Comparison of ENCODE assay signal across 19 cellular contexts in the genomic region with DNA sequence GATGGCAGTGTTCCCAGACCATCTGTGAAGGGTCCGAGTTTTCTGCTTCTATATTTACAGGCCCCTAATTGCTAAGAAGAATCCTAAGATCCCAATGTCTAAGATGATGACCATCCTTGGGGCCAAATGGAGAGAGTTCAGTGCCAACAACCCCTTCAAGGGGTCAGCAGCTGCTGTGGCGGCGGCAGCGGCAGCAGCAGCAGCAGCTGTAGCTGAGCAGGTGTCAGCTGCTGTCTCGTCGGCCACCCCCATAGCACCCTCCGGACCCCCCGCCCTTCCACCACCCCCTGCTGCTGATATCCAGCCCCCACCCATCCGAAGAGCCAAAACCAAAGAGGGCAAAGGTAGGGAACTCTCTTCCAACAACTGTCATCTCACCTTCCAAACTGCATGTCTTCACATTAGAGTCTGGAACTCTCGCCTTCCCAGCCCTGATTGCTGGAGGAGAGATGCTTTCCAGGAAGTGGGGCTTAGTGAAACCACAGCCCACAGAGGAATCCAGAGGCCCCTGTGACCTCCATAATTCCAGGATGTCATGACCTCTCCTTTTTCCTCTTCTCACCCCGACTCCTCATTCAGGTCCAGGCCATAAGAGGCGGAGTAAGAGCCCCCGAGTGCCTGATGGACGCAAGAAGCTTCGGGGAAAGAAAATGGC. TPM values are rescaled to one million over a fixed set of nuclear protein-coding genes. Genes with fewer than 3 reads are reported as not detected.
DNase-seq lines count a peak whose midpoint lies in the region; ATAC-seq and TF ChIP-seq lines count a peak whose summit lies in the region.
"Had no signal": no experiment of that assay in that cellular context is flagged by ENCODE, and none has a peak within 500 bp of the region (broad histone marks: within the 10 kb centered on the region; RNA-seq: fewer than 3 reads in every experiment).

No MANE protein-coding gene starts in this region.

- H3K27me3 ChIP-seq in endodermal cell (ENCODE audit: control insufficient read depth, insufficient read depth, low read length, poor library complexity, severe bottlenecking) (no peaks in the 10 kb centered on the region), heart left ventricle (no peaks in the 10 kb centered on the region)

- H3K9me3 ChIP-seq in endodermal cell (ENCODE audit: control insufficient read depth, low read length) (no peaks in the 10 kb centered on the region), heart left ventricle (no peaks in the 10 kb centered on the region)

- peaks cover 48% of the 10 kb centered on the region for H3K36me3 ChIP-seq in endodermal cell (ENCODE audit: control insufficient read depth, insufficient read depth, low read length)
- H3K36me3 ChIP-seq in heart left ventricle: peaks cover 0 to 83% (median 65%) of the 10 kb centered on the region in 9 donors

- TF ChIP-seq CTCF in endodermal cell (conservative IDR thresholded peaks at IDR 0.05) (no peak), heart left ventricle (IDR thresholded peaks at IDR 0.05) (no peak)

- H3K4me3 ChIP-seq in endodermal cell (ENCODE audit: low read length) (no peak overlapping the region), heart left ventricle (no peak overlapping the region)
- H3K4me3 ChIP-seq: GM12878 had no signal

- H3K27ac Mint-ChIP-seq in activated T-cell treated with anti-CD3 and anti-CD28 coated beads, Interleukin-2, amount 50 U/mL, for 24 hours: peak overlapping the region; percentile 65
- H3K27ac Mint-ChIP-seq in endodermal cell: no peak overlapping the region
- H3K27ac Mint-ChIP-seq in stimulated activated effector memory CD8-positive, alpha-beta T cell treated with anti-CD3 and anti-CD28 coated beads, Interleukin-12 subunit alpha, Interleukin-12 subunit beta, amount 100 ng/mL, for 72 hours: peak overlapping the region; percentile 58

- no peaks in the 10 kb centered on the region for H3K9me3 Mint-ChIP-seq in activated T-cell treated with anti-CD3 and anti-CD28 coated beads, Interleukin-2, amount 50 U/mL, for 24 hours
- no peaks in the 10 kb centered on the region for H3K9me3 Mint-ChIP-seq in endodermal cell
- no peaks in the 10 kb centered on the region for H3K9me3 Mint-ChIP-seq in stimulated activated effector memory CD8-positive, alpha-beta T cell treated with anti-CD3 and anti-CD28 coated beads, Interleukin-12 subunit alpha, Interleukin-12 subunit beta, amount 100 ng/mL, for 72 hours

- H3K9ac ChIP-seq in endodermal cell (ENCODE audit: extremely low read depth, low read length, poor library complexity, severe bottlenecking): no peak overlapping the region

- peaks cover 10% of the 10 kb centered on the region for H3K4me1 ChIP-seq in endodermal cell (ENCODE audit: control insufficient read depth, insufficient read depth, low read length)
- peaks cover 13 to 33% (median 20%) of the 10 kb centered on the region in 12 donors for H3K4me1 ChIP-seq in heart left ventricle

- no peak overlapping the region for H3K27ac ChIP-seq in endodermal cell (ENCODE audit: low read depth, low read length)
- H3K27ac ChIP-seq in heart left ventricle: no peak overlapping the region
- H3K27ac ChIP-seq: C4-2B had no signal

- no peak for ATAC-seq in stimulated activated effector memory CD8-positive, alpha-beta T cell treated with anti-CD3 and anti-CD28 coated beads, Interleukin-12 subunit alpha, Interleukin-12 subunit beta, amount 100 ng/mL, for 72 hours
- ATAC-seq in heart left ventricle: no peak
- ATAC-seq: GM12878 had no signal

- H3K36me3 Mint-ChIP-seq in activated T-cell treated with anti-CD3 and anti-CD28 coated beads, Interleukin-2, amount 50 U/mL, for 24 hours (ENCODE audit: low read depth): peaks cover 88% of the 10 kb centered on the region
- H3K36me3 Mint-ChIP-seq in endodermal cell (ENCODE audit: low read depth): peaks cover 60% of the 10 kb centered on the region
- no peaks in the 10 kb centered on the region for H3K36me3 Mint-ChIP-seq in stimulated activated effector memory CD8-positive, alpha-beta T cell treated with anti-CD3 and anti-CD28 coated beads, Interleukin-12 subunit alpha, Interleukin-12 subunit beta, amount 100 ng/mL, for 72 hours

- 94 to 100% methylated on average over 5 to 13 of the region's 15 CpGs for WGBS in endodermal cell (ENCODE audit: insufficient coverage in 1 of 2, insufficient read length in 1 of 2), 2 experiments
- WGBS in heart left ventricle, 4 donors: 92 to 96% (median 94%) methylated on average over 7 to 15 of the region's 15 CpGs

- H3K27me3 Mint-ChIP-seq in activated T-cell treated with anti-CD3 and anti-CD28 coated beads, Interleukin-2, amount 50 U/mL, for 24 hours: no peaks in the 10 kb centered on the region
- no peaks in the 10 kb centered on the region for H3K27me3 Mint-ChIP-seq in endodermal cell (ENCODE audit: insufficient read depth)

- no peak overlapping the region for H3K4me3 Mint-ChIP-seq in activated T-cell treated with anti-CD3 and anti-CD28 coated beads, Interleukin-2, amount 50 U/mL, for 24 hours
- H3K4me3 Mint-ChIP-seq in endodermal cell: no peak overlapping the region
- H3K4me3 Mint-ChIP-seq in stimulated activated effector memory CD8-positive, alpha-beta T cell treated with anti-CD3 and anti-CD28 coated beads, Interleukin-12 subunit alpha, Interleukin-12 subunit beta, amount 100 ng/mL, for 72 hours: no peak overlapping the region

- no peak for DNase-seq in activated T-cell treated with anti-CD3 and anti-CD28 coated beads, Interleukin-2, amount 50 U/mL, for 24 hours
- DNase-seq in activated T-cell treated with anti-CD3 and anti-CD28 coated beads, Interleukin-2, amount 50 U/mL, for 48 hours: no peak
- DNase-seq in LHCN-M2 (ENCODE audit: low read depth) (peak; percentile 78), endodermal cell (peak; percentile 13), NCI-H2227 treated with DMSO at 0.1 percent for 48 hours (lab: John Stamatoyannopoulos, UW) (no peak), heart left ventricle (no peak)
- DNase-seq in stimulated activated effector memory CD8-positive, alpha-beta T cell treated with anti-CD3 and anti-CD28 coated beads, Interleukin-12 subunit alpha, Interleukin-12 subunit beta, amount 100 ng/mL, for 72 hours (ENCODE audit: low spot score in 2 of 2): no peak
- no peak for DNase-seq in effector CD4-positive, alpha-beta T cell
- DNase-seq: DMS 273 treated with DMSO at 0.1 percent for 48 hours; GDM1; HCEC 1CT; NCI-H1048; NCI-H1694 treated with DMSO at 0.1 percent for 48 hours; NCI-H2107; NCI-H226; NCI-H526; NK-92 treated with Interleukin-12 subunit alpha and Interleukin-12 subunit beta, amount 100 ng/mL, for 24 hours had no signal

- intact Hi-C loops in heart left ventricle (cut with DNase I): loop anchor here in 3 of 10 donors (10.0 kb wide), 1 partner anchor 69 kb away; no protein-coding TSS in a partner anchor

- no peak for TF ChIP-seq POLR2A in heart left ventricle (IDR thresholded peaks at IDR 0.05)

- H3K4me1 Mint-ChIP-seq in activated T-cell treated with anti-CD3 and anti-CD28 coated beads, Interleukin-2, amount 50 U/mL, for 24 hours (ENCODE audit: low read depth): peaks cover 23% of the 10 kb centered on the region
- H3K4me1 Mint-ChIP-seq in endodermal cell: peaks cover 4% of the 10 kb centered on the region
- peaks cover 30% of the 10 kb centered on the region for H3K4me1 Mint-ChIP-seq in stimulated activated effector memory CD8-positive, alpha-beta T cell treated with anti-CD3 and anti-CD28 coated beads, Interleukin-12 subunit alpha, Interleukin-12 subunit beta, amount 100 ng/mL, for 72 hours

RNA-seq across cellular contexts. Expression of gene CHD3, which starts 4.8 kb away (rescaled TPM):
- total RNA-seq in LHCN-M2 (2014; rRNA removed) (83.2 and 98.2 TPM in 2 replicates), endodermal cell (10 to 100 TPM; 55.0 to 64.1 TPM), heart left ventricle (10 to 100 TPM in 6 of 9 donors, 1 to 10 TPM in 3; 6.7 to 30.6 (median 13.6) TPM)
- polyA plus RNA-seq in LHCN-M2 (2012): 85.2 TPM
- 66.3 TPM for polyA plus RNA-seq in endodermal cell (2013, experiment 1 of 2)
- 63.7 TPM for polyA plus RNA-seq in endodermal cell (2013, experiment 2 of 2)
- polyA plus RNA-seq in heart left ventricle: 10 to 100 TPM; 17.5 to 17.9 TPM

RNA-seq across cellular contexts. Expression of gene RNF227, which starts 22.7 kb away (rescaled TPM):
- 6.9 and 14.2 TPM in 2 replicates for total RNA-seq in LHCN-M2 (2014; rRNA removed)
- 2.8 TPM for polyA plus RNA-seq in LHCN-M2 (2012)
- total RNA-seq in endodermal cell: 1 to 10 TPM; 1.1 to 1.6 TPM
- 2.7 TPM for polyA plus RNA-seq in endodermal cell (2013, experiment 1 of 2)
- 2.5 TPM for polyA plus RNA-seq in endodermal cell (2013, experiment 2 of 2)
- total RNA-seq in heart left ventricle: 1 to 10 TPM in 5 of 9 donors, under 1 TPM in 4; 0.51 to 4.9 (median 1.1) TPM
- under 1 TPM; 0.79 to 0.88 TPM for polyA plus RNA-seq in heart left ventricle

RNA-seq across cellular contexts. Expression of gene CYB5D1, which starts 35.5 kb away (rescaled TPM):
- 5.6 and 7.8 TPM in 2 replicates for total RNA-seq in LHCN-M2 (2014; rRNA removed)
- 4.1 TPM for polyA plus RNA-seq in LHCN-M2 (2012)
- total RNA-seq in endodermal cell: 10 to 100 TPM; 10.6 to 12.9 TPM
- polyA plus RNA-seq in endodermal cell (2013, experiment 1 of 2): 10.5 TPM
- 8.3 TPM for polyA plus RNA-seq in endodermal cell (2013, experiment 2 of 2)
- total RNA-seq in heart left ventricle: 10 to 100 TPM in 8 of 9 donors, 1 to 10 TPM in 1; 9.3 to 20.4 (median 16.6) TPM
- polyA plus RNA-seq in heart left ventricle: 10 to 100 TPM; 11.7 to 15.5 TPM

RNA-seq across cellular contexts. Expression of gene NAA38, which starts 36.0 kb away (rescaled TPM):
- total RNA-seq in LHCN-M2 (2014; rRNA removed) (80.8 and 89.6 TPM in 2 replicates), endodermal cell (10 to 100 TPM; 38.9 to 44.8 TPM), heart left ventricle (100 to 1,000 TPM in 1 of 9 donors, 10 to 100 TPM in 8; 60.9 to 141 (median 72.4) TPM)
- 230 TPM for polyA plus RNA-seq in LHCN-M2 (2012)
- polyA plus RNA-seq in endodermal cell (2013, experiment 1 of 2): 65.6 TPM
- polyA plus RNA-seq in endodermal cell (2013, experiment 2 of 2): 58.9 TPM
- 100 to 1,000 TPM in 1 of 2 donors, 10 to 100 TPM in 1; 75.2 to 179 TPM for polyA plus RNA-seq in heart left ventricle

RNA-seq across cellular contexts. Expression of gene KCNAB3, which starts 36.3 kb away (rescaled TPM):
- total RNA-seq in LHCN-M2 (2014; rRNA removed): 0.32 and 0.46 TPM in 2 replicates
- polyA plus RNA-seq in LHCN-M2 (2012): 0.38 TPM
- 1 to 10 TPM; 4.0 to 6.5 TPM for total RNA-seq in endodermal cell
- polyA plus RNA-seq in endodermal cell (2013, experiment 1 of 2): 16.3 TPM
- polyA plus RNA-seq in endodermal cell (2013, experiment 2 of 2): 15.3 TPM
- 1 to 10 TPM in 2 of 9 donors, under 1 TPM in 5, not detected in 2; 0.19 to 1.7 (median 0.38) TPM for total RNA-seq in heart left ventricle
- under 1 TPM; 0.22 to 0.88 TPM for polyA plus RNA-seq in heart left ventricle

Comparison
In these comparisons a context has a peak if more than half of its experiments do, and no peak if none do; other contexts are left out.
1. DNase-seq: peak in LHCN-M2 (single experiment) and endodermal cell (single experiment); none in activated T-cell treated with anti-CD3 and anti-CD28 coated beads, Interleukin-2, amount 50 U/mL, for 24 hours (single experiment), activated T-cell treated with anti-CD3 and anti-CD28 coated beads, Interleukin-2, amount 50 U/mL, for 48 hours (0 of 2), stimulated activated effector memory CD8-positive, alpha-beta T cell treated with anti-CD3 and anti-CD28 coated beads, Interleukin-12 subunit alpha, Interleukin-12 subunit beta, amount 100 ng/mL, for 72 hours (0 of 2), NCI-H2227 treated with DMSO at 0.1 percent for 48 hours (single experiment), effector CD4-positive, alpha-beta T cell (single experiment) and heart left ventricle (0 of 5).